Comparison of ENCODE assay signal across 1 cellular context in genomic region chr2:85324639-85325465, GRCh38.
TF ChIP-seq lines count a peak whose summit lies in the region.

No MANE protein-coding gene starts in this region.

TF ChIP-seq in HepG2, 621 proteins besides CTCF, POLR2A, EP300 and RAD21 (continued from another document and continues in another):
- TF ChIP-seq, protein P1, sequence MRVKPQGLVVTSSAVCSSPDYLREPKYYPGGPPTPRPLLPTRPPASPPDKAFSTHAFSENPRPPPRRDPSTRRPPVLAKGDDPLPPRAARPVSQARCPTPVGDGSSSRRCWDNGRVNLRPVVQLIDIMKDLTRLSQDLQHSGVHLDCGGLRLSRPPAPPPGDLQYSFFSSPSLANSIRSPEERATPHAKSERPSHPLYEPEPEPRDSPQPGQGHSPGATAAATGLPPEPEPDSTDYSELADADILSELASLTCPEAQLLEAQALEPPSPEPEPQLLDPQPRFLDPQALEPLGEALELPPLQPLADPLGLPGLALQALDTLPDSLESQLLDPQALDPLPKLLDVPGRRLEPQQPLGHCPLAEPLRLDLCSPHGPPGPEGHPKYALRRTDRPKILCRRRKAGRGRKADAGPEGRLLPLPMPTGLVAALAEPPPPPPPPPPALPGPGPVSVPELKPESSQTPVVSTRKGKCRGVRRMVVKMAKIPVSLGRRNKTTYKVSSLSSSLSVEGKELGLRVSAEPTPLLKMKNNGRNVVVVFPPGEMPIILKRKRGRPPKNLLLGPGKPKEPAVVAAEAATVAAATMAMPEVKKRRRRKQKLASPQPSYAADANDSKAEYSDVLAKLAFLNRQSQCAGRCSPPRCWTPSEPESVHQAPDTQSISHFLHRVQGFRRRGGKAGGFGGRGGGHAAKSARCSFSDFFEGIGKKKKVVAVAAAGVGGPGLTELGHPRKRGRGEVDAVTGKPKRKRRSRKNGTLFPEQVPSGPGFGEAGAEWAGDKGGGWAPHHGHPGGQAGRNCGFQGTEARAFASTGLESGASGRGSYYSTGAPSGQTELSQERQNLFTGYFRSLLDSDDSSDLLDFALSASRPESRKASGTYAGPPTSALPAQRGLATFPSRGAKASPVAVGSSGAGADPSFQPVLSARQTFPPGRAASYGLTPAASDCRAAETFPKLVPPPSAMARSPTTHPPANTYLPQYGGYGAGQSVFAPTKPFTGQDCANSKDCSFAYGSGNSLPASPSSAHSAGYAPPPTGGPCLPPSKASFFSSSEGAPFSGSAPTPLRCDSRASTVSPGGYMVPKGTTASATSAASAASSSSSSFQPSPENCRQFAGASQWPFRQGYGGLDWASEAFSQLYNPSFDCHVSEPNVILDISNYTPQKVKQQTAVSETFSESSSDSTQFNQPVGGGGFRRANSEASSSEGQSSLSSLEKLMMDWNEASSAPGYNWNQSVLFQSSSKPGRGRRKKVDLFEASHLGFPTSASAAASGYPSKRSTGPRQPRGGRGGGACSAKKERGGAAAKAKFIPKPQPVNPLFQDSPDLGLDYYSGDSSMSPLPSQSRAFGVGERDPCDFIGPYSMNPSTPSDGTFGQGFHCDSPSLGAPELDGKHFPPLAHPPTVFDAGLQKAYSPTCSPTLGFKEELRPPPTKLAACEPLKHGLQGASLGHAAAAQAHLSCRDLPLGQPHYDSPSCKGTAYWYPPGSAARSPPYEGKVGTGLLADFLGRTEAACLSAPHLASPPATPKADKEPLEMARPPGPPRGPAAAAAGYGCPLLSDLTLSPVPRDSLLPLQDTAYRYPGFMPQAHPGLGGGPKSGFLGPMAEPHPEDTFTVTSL (CRISPR knock-in tag; IDR thresholded peaks at IDR 0.05; ENCODE audit: borderline replicate concordance): peak; percentile 59
- TF ChIP-seq ARNT2 (CRISPR knock-in tag; IDR thresholded peaks at IDR 0.05; ENCODE audit: low read depth) (peak; percentile 64; the same call in 1 of the 2 replicates), ZNF776 (CRISPR knock-in tag; IDR thresholded peaks at IDR 0.05) (no peak), SCMH1 (CRISPR knock-in tag; IDR thresholded peaks at IDR 0.05; ENCODE audit: borderline replicate concordance) (no peak), ZFP36 (IDR thresholded peaks at IDR 0.05; ENCODE audit: borderline replicate concordance, low read depth, low read length, partially characterized antibody) (no peak), ZNF33B (CRISPR knock-in tag; IDR thresholded peaks at IDR 0.05) (no peak), ARID2 (CRISPR knock-in tag; IDR thresholded peaks at IDR 0.05; ENCODE audit: borderline replicate concordance) (0 out of 2 replicates have a peak, but pooled peaks have one; percentile 59), KLF12 (CRISPR knock-in tag; IDR thresholded peaks at IDR 0.05; ENCODE audit: borderline replicate concordance) (no peak), ZNF512 (CRISPR knock-in tag; IDR thresholded peaks at IDR 0.05) (no peak), RAD51 (IDR thresholded peaks at IDR 0.05; ENCODE audit: borderline replicate concordance) (peak; percentile 39; the same call in 1 of the 2 replicates), ZNF430 (CRISPR knock-in tag; IDR thresholded peaks at IDR 0.05) (peak; percentile 51; the same call in 1 of the 2 replicates), ZFP36L1 (CRISPR knock-in tag; IDR thresholded peaks at IDR 0.05) (no peak), ONECUT2 (CRISPR knock-in tag; IDR thresholded peaks at IDR 0.05) (peak; percentile 6), ZNF850 (CRISPR knock-in tag; conservative IDR thresholded peaks at IDR 0.05) (no peak), FOSL2 (CRISPR knock-in tag; IDR thresholded peaks at IDR 0.05) (peak; percentile 77), ZNF777 (CRISPR knock-in tag; IDR thresholded peaks at IDR 0.05) (peak; percentile 29; the same call in 1 of the 2 replicates), BHLHE40 (IDR thresholded peaks at IDR 0.05; ENCODE audit: low read length) (no peak; the same call in 1 of the 2 replicates), MIER2 (CRISPR knock-in tag; IDR thresholded peaks at IDR 0.05) (no peak; the same call in 1 of the 2 replicates), ZSCAN31 (CRISPR knock-in tag; IDR thresholded peaks at IDR 0.05; ENCODE audit: low read depth) (0 out of 2 replicates have a peak, but pooled peaks have one; percentile 7), MLXIP (CRISPR knock-in tag; IDR thresholded peaks at IDR 0.05; ENCODE audit: borderline replicate concordance) (no peak), ZNF205 (CRISPR knock-in tag; IDR thresholded peaks at IDR 0.05) (0 out of 2 replicates have a peak, but pooled peaks have one; percentile 32), IRF1 (CRISPR knock-in tag; IDR thresholded peaks at IDR 0.05; ENCODE audit: low read depth) (no peak), ZNF605 (CRISPR knock-in tag; IDR thresholded peaks at IDR 0.05) (no peak; the same call in 1 of the 2 replicates), ZSCAN29 (CRISPR knock-in tag; conservative IDR thresholded peaks at IDR 0.05) (no peak), ZFP41 (CRISPR knock-in tag; IDR thresholded peaks at IDR 0.05; ENCODE audit: borderline replicate concordance) (no peak), MBD4 (IDR thresholded peaks at IDR 0.05; ENCODE audit: borderline replicate concordance, low read length) (peak; percentile 76), ZNF567 (CRISPR knock-in tag; IDR thresholded peaks at IDR 0.05; ENCODE audit: borderline replicate concordance) (no peak), ZNF547 (CRISPR knock-in tag; IDR thresholded peaks at IDR 0.05) (no peak), DRAP1 (CRISPR knock-in tag; IDR thresholded peaks at IDR 0.05) (peak; percentile 87), FOXK1 (CRISPR knock-in tag; IDR thresholded peaks at IDR 0.05; ENCODE audit: borderline replicate concordance, low read depth) (peak; percentile 65), ZNF280D (CRISPR knock-in tag; IDR thresholded peaks at IDR 0.05) (no peak; the same call in 1 of the 2 replicates), KDM3A (CRISPR knock-in tag; IDR thresholded peaks at IDR 0.05; ENCODE audit: low read depth) (peak; percentile 29; the same call in 1 of the 2 replicates), ZNF503 (CRISPR knock-in tag; IDR thresholded peaks at IDR 0.05) (0 out of 2 replicates have a peak, but pooled peaks have one; percentile 86), MTA1 (CRISPR knock-in tag; IDR thresholded peaks at IDR 0.05; ENCODE audit: borderline replicate concordance) (no peak; the same call in 1 of the 2 replicates)
- TF ChIP-seq, protein P2, sequence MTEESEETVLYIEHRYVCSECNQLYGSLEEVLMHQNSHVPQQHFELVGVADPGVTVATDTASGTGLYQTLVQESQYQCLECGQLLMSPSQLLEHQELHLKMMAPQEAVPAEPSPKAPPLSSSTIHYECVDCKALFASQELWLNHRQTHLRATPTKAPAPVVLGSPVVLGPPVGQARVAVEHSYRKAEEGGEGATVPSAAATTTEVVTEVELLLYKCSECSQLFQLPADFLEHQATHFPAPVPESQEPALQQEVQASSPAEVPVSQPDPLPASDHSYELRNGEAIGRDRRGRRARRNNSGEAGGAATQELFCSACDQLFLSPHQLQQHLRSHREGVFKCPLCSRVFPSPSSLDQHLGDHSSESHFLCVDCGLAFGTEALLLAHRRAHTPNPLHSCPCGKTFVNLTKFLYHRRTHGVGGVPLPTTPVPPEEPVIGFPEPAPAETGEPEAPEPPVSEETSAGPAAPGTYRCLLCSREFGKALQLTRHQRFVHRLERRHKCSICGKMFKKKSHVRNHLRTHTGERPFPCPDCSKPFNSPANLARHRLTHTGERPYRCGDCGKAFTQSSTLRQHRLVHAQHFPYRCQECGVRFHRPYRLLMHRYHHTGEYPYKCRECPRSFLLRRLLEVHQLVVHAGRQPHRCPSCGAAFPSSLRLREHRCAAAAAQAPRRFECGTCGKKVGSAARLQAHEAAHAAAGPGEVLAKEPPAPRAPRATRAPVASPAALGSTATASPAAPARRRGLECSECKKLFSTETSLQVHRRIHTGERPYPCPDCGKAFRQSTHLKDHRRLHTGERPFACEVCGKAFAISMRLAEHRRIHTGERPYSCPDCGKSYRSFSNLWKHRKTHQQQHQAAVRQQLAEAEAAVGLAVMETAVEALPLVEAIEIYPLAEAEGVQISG (CRISPR knock-in tag; IDR thresholded peaks at IDR 0.05): peak; percentile 51; the same call in 1 of the 2 replicates
- TF ChIP-seq, protein P3, sequence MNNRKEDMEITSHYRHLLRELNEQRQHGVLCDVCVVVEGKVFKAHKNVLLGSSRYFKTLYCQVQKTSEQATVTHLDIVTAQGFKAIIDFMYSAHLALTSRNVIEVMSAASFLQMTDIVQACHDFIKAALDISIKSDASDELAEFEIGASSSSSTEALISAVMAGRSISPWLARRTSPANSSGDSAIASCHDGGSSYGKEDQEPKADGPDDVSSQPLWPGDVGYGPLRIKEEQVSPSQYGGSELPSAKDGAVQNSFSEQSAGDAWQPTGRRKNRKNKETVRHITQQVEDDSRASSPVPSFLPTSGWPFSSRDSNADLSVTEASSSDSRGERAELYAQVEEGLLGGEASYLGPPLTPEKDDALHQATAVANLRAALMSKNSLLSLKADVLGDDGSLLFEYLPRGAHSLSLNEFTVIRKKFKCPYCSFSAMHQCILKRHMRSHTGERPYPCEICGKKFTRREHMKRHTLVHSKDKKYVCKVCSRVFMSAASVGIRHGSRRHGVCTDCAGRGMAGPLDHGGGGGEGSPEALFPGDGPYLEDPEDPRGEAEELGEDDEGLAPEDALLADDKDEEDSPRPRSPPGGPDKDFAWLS (CRISPR knock-in tag; IDR thresholded peaks at IDR 0.05; ENCODE audit: borderline replicate concordance): no peak
